Comparison of ENCODE assay signal across 7 cellular contexts in the genomic region with DNA sequence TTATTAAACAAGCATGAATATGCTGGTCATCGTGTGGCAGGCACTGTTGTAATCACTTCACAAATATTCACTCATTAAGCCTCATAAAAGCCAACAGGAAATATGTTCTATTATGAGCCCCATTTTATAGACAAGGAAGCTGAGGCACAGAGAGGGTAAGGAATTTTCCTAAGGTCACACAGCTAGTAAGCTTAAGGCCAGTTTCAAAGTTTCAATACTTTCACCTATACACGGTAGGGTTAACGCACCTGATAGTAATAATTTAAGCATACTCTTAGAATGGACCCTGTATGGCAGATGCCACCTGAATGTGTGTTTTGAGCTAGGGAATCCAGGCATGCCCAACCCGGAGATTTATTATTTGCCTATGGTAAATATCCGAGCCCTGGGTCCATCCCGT.
"Had no signal": no experiment of that assay in that cellular context is flagged by ENCODE, and none has a peak within 500 bp of the region (broad histone marks: within the 10 kb centered on the region; RNA-seq: fewer than 3 reads in every experiment).

No MANE protein-coding gene starts in this region.

- H3K9me3 Mint-ChIP-seq: IgD-negative memory B cell had no signal

- H3K36me3 Mint-ChIP-seq: IgD-negative memory B cell had no signal

- DNase-seq: GM23248, GOT3, H9, HCEC 1CT, HFFc6, KG1 had no signal

- H3K27me3 Mint-ChIP-seq: IgD-negative memory B cell had no signal

- H3K27ac ChIP-seq: GM23248 had no signal

- H3K4me1 Mint-ChIP-seq: IgD-negative memory B cell had no signal

- H3K9ac ChIP-seq: GM23248 had no signal

- H3K4me3 Mint-ChIP-seq: H9, HFFc6, IgD-negative memory B cell had no signal

- H2AFZ ChIP-seq: GM23248 had no signal

- H3K4me3 ChIP-seq: GM23248 had no signal

- H3K27ac Mint-ChIP-seq: H9, HFFc6, IgD-negative memory B cell had no signal
